ENCODE assay signal across 2 cellular contexts in genomic region chr2:60302377-60303126, GRCh38.
TF ChIP-seq lines count a peak whose summit lies in the region.

No MANE protein-coding gene starts in this region.

TF ChIP-seq in GM23338, 12 proteins besides CTCF, POLR2A, EP300 and RAD21:
- TF ChIP-seq ZNF462 (CRISPR knock-in tag; IDR thresholded peaks at IDR 0.05): no peak
TF ChIP-seq in GM23338: peak in this region for 0.

TF ChIP-seq in K562, 482 proteins besides CTCF, POLR2A, EP300 and RAD21 (continued from another document):
- TF ChIP-seq BCOR (IDR thresholded peaks at IDR 0.05): 0 out of 2 replicates have a peak, but pooled peaks have one; percentile 12
- peak; percentile 84 for TF ChIP-seq RBM25 (IDR thresholded peaks at IDR 0.05; ENCODE audit: low read depth, low read length, severe bottlenecking)
